Comparison of ENCODE assay signal across 10 cellular contexts in the genomic region with DNA sequence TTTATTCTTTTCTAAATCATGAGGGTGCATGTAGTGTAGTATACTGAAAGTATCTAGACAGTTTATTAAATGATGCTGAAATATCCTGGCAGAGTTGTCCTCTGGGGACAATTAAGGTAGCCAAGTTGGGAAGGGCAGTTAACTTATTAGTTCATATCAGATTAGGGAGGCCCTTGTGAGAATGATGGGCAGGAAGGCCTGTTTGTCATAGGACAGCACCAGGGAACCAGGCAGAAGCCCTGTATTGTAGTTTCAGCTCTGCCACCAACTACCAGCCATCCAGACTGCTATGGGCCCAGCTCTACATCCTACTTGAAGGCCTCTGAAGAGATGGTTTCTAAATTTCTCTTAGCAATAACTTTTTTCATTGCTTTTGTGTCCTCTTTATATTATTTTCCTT. TPM values are rescaled to one million over a fixed set of nuclear protein-coding genes. Genes with fewer than 3 reads are reported as not detected.
DNase-seq lines count a peak whose midpoint lies in the region; ATAC-seq, FAIRE-seq and TF ChIP-seq lines count a peak whose summit lies in the region.
"Had no signal": no experiment of that assay in that cellular context is flagged by ENCODE, and none has a peak within 500 bp of the region (broad histone marks: within the 10 kb centered on the region; RNA-seq: fewer than 3 reads in every experiment).

No MANE protein-coding gene starts in this region.

- in situ Hi-C loops in K562 (cut with MboI) = no loop called here

- H3K79me2 ChIP-seq in K562 (ENCODE audit: control insufficient read depth, insufficient read depth, low read length) = peaks cover 90% of the 10 kb centered on the region

- H3K27ac Mint-ChIP-seq in CD14-positive monocyte (peak overlapping the region in 5 of 7 donors; percentile 11 to 73 (median 48)), IgD-negative memory B cell (peak overlapping the region in 1 of 3 donors; percentile 33), nephron (peak overlapping the region in 2 of 3 experiments; percentile 11 to 17)

- H3K9me3 Mint-ChIP-seq in CD14-positive monocyte = no peaks in the 10 kb centered on the region
- no peaks in the 10 kb centered on the region for H3K9me3 Mint-ChIP-seq in IgD-negative memory B cell
- H3K9me3 Mint-ChIP-seq in nephron = no peaks in the 10 kb centered on the region

- TF ChIP-seq EP300 in K562 (IDR thresholded peaks at IDR 0.05; ENCODE audit: low read length) (no peak), ovary (IDR thresholded peaks at IDR 0.05) (no peak)

- ATAC-seq in K562 (no peak), GM18498 (IDR thresholded peaks at IDR 0.05; ENCODE audit: unreplicated experiment) (no peak), sciatic nerve (no peak)

- TF ChIP-seq CTCF in CD14-positive monocyte (IDR thresholded peaks at IDR 0.05) (no peak), K562 (IDR thresholded peaks at IDR 0.05 in 2 of 3, conservative IDR thresholded peaks at IDR 0.05 in 1 of 3; ENCODE audit: insufficient read depth in 2 of 3, low read depth in 1 of 3, low read length in 3 of 3) (no peak), nephron (IDR thresholded peaks at IDR 0.05; ENCODE audit: unreplicated experiment in 3 of 3) (no peak), ovary (IDR thresholded peaks at IDR 0.05) (no peak)

- H3K9me3 ChIP-seq in K562 (replicated peaks; ENCODE audit: control insufficient read depth, insufficient read depth, low read depth, low read length) (no peaks in the 10 kb centered on the region), ovary (no peaks in the 10 kb centered on the region)

- peaks cover 56% of the 10 kb centered on the region for H3K4me1 Mint-ChIP-seq in CD14-positive monocyte
- peaks cover 39 to 55% (median 55%) of the 10 kb centered on the region in 3 donors for H3K4me1 Mint-ChIP-seq in IgD-negative memory B cell
- H3K4me1 Mint-ChIP-seq in nephron = peaks cover 72% of the 10 kb centered on the region

- H3K36me3 ChIP-seq in K562 (ENCODE audit: control insufficient read depth, insufficient read depth, low read length) (peaks cover 77% of the 10 kb centered on the region), ovary (no peaks in the 10 kb centered on the region)

- H3K9ac ChIP-seq in K562 (ENCODE audit: insufficient read depth in 1 of 2, low read depth in 2 of 2, low read length in 2 of 2) = peak overlapping the region; percentile 72 to 89; a peak in 3 of 4 replicates

- no peak overlapping the region; the same call in 2 of the 3 replicates for H3K27ac ChIP-seq in K562 (ENCODE audit: extremely low read depth, low read depth, low read length)
- H3K27ac ChIP-seq in ovary = no peak overlapping the region

- H3K27me3 Mint-ChIP-seq in CD14-positive monocyte (ENCODE audit: low read depth in 3 of 3) = no peaks in the 10 kb centered on the region
- H3K27me3 Mint-ChIP-seq in IgD-negative memory B cell = no peaks in the 10 kb centered on the region
- H3K27me3 Mint-ChIP-seq in nephron (ENCODE audit: low read depth) = no peaks in the 10 kb centered on the region

- intact Hi-C loops in CD14-positive monocyte (cut with micrococcal nuclease) = loop anchor here in 1 of 2 donors (10.0 kb wide), 2 partner anchors 228 to 258 kb away; no protein-coding TSS in a partner anchor
- intact Hi-C loops in K562 (cut with micrococcal nuclease) = loop anchor here (5.0 kb wide), 1 partner anchor 134 kb away; no protein-coding TSS in a partner anchor
- intact Hi-C loops in ovary (cut with DNase I) = loop anchor here in 1 of 4 donors (10.0 kb wide), 1 partner anchor 82 kb away; no protein-coding TSS in a partner anchor
- intact Hi-C loops in sciatic nerve (cut with DNase I) = no loop called here

- H3K4me3 ChIP-seq in K562 (peak overlapping the region; percentile 90; the same call in 1 of the 2 replicates), ovary (no peak overlapping the region)

- TF ChIP-seq POLR2A in K562 (conservative IDR thresholded peaks at IDR 0.05) = no peak
- TF ChIP-seq POLR2A in ovary (IDR thresholded peaks at IDR 0.05) = no peak

- peaks cover 16 to 40% of the 10 kb centered on the region in 2 experiments for H3K4me1 ChIP-seq in K562 (replicated peaks in 1 of 2; ENCODE audit: control insufficient read depth in 2 of 2, insufficient read depth in 2 of 2, low read length in 2 of 2)
- peaks cover 5% of the 10 kb centered on the region for H3K4me1 ChIP-seq in ovary (ENCODE audit: insufficient read depth)

- H3K4me3 Mint-ChIP-seq in CD14-positive monocyte (peak overlapping the region in 1 of 2 donors; percentile 4), IgD-negative memory B cell (peak overlapping the region in 3 of 4 donors; percentile 37 to 80 (median 46)), nephron (peak overlapping the region; percentile 15 to 39 (median 37))

- peak overlapping the region; percentile 93 for H3K4me2 ChIP-seq in K562 (ENCODE audit: insufficient read depth, low read length)

- H3K36me3 Mint-ChIP-seq in CD14-positive monocyte (peaks cover 39 to 41% of the 10 kb centered on the region in 2 donors), IgD-negative memory B cell (peaks cover 5% of the 10 kb centered on the region), nephron (ENCODE audit: low read depth) (peaks cover 24% of the 10 kb centered on the region)

- no peak for DNase-seq in CD14-positive monocyte (ENCODE audit: low spot score)
- DNase-seq in K562 (ENCODE audit: extremely low read depth in 1 of 4, low spot score in 3 of 4) = peak in 1 of 4 experiments; percentile 37
- DNase-seq in ovary = no peak
- DNase-seq in NCI-H2081 treated with DMSO at 0.1 percent for 48 hours (lab: John Stamatoyannopoulos, UW) = no peak
- DNase-seq in sciatic nerve (ENCODE audit: low spot score) = no peak
- DNase-seq: GDM1, NCI-H187 treated with DMSO at 0.1 percent for 48 hours had no signal

- no peak overlapping the region for H2AFZ ChIP-seq in K562 (ENCODE audit: low read depth, low read length)

- H3K9me1 ChIP-seq in K562 (ENCODE audit: control insufficient read depth, insufficient read depth, low read length) = peaks cover 6% of the 10 kb centered on the region

- CTCF ChIA-PET in K562 (lab: Yijun Ruan, JAX; ENCODE audit: low intra/inter-chr PET ratio) = no interaction called here

- no peak for FAIRE-seq in K562 (lab: Jason Lieb, UNC)

- POLR2A ChIA-PET in K562 (lab: Yijun Ruan, JAX) = interaction anchor here (0.5 to 10.6 kb wide), 14 partner anchors 14 to 1100 kb away, joined by 3 to 186 read pairs (median 4); no protein-coding TSS in a partner anchor

- peaks cover 61% of the 10 kb centered on the region for H4K20me1 ChIP-seq in K562 (replicated peaks; ENCODE audit: control insufficient read depth, insufficient read depth, low read length)

- H3K27me3 ChIP-seq in K562 (ENCODE audit: control insufficient read depth in 2 of 2, insufficient read depth in 2 of 2, low read length in 2 of 2) = no peaks in the 10 kb centered on the region
- H3K27me3 ChIP-seq in ovary = no peaks in the 10 kb centered on the region

- BruUV-seq in K562 (replicated peaks; lab: Mats Ljungman, UMichigan) = no TSS peak

- no peak for TF ChIP-seq RAD21 in K562 (CRISPR knock-in tag; conservative IDR thresholded peaks at IDR 0.05 in 1 of 2, IDR thresholded peaks at IDR 0.05 in 1 of 2)

TF ChIP-seq in K562, 482 proteins besides CTCF, POLR2A, EP300 and RAD21 (continues in another document):
- TF ChIP-seq RBFOX2 (IDR thresholded peaks at IDR 0.05; ENCODE audit: low read depth, low read length) = peak; percentile 18; the same call in 1 of the 2 replicates
- TF ChIP-seq, protein P1, sequence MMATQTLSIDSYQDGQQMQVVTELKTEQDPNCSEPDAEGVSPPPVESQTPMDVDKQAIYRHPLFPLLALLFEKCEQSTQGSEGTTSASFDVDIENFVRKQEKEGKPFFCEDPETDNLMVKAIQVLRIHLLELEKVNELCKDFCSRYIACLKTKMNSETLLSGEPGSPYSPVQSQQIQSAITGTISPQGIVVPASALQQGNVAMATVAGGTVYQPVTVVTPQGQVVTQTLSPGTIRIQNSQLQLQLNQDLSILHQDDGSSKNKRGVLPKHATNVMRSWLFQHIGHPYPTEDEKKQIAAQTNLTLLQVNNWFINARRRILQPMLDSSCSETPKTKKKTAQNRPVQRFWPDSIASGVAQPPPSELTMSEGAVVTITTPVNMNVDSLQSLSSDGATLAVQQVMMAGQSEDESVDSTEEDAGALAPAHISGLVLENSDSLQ (IDR thresholded peaks at IDR 0.05) = peak; percentile 72
- TF ChIP-seq TGIF2 (CRISPR knock-in tag; IDR thresholded peaks at IDR 0.05) = no peak
- TF ChIP-seq OTX1 (CRISPR knock-in tag; IDR thresholded peaks at IDR 0.05) = no peak

RNA-seq across cellular contexts. Expression of a gene that starts 4.0 kb away (rescaled TPM):
- polyA plus RNA-seq in CD14-positive monocyte = 10 to 100 TPM; 19.9 to 28.0 TPM
- 117 TPM for polyA plus RNA-seq in IgD-negative memory B cell
- total RNA-seq in K562 (2011; cell fraction: chromatin; rRNA removed; ENCODE audit: low replicate concordance) = 54.7 and 71.0 TPM in 2 replicates
- total RNA-seq in K562 (2011; cell fraction: nucleolus; rRNA removed) = 35.4 TPM in 2 replicates
- total RNA-seq in K562 (2011; cell fraction: nucleoplasm; rRNA removed) = 46.5 and 66.0 TPM in 2 replicates
- 31.1 and 31.5 TPM in 2 replicates for total RNA-seq in K562 (2014; rRNA removed)
- 27.2 and 29.2 TPM in 2 replicates for total RNA-seq in K562 (2014; rRNA removed; fragmentation: Illumina TruSeq; extraction: Trizol)
- 37.8 and 43.5 TPM in 2 replicates for total RNA-seq in K562 (2015; rRNA removed; fragmentation: Illumina TruSeq; extraction: Trizol)
- total RNA-seq in K562 (2021) = 32.5 and 34.4 TPM in 2 replicates
- 41.9 and 46.1 TPM in 2 replicates for polyA plus RNA-seq in K562 (2011; rRNA removed)
- polyA plus RNA-seq in K562 (2011; cell fraction: cytosol; rRNA removed) = 21.3 and 30.8 TPM in 2 replicates
- 66.4 and 72.9 TPM in 2 replicates for polyA plus RNA-seq in K562 (2011; cell fraction: nucleus; rRNA removed)
- polyA plus RNA-seq in K562 (2012) = 31.8 and 37.9 TPM in 2 replicates
- 27.1 and 29.8 TPM in 2 replicates for polyA plus RNA-seq in K562 (2014; fragmentation: Illumina TruSeq; extraction: Trizol)
- 10 to 100 TPM; 10.8 to 12.9 TPM for polyA plus RNA-seq in K562 (2014; fragmentation: Nextera tagmentation; extraction: Ambion mirVana)
- polyA plus RNA-seq in K562 (2014; rRNA removed) = 33.4 and 37.1 TPM in 2 replicates
- polyA minus RNA-seq in K562 (2011; rRNA and poly(A)+ RNA removed) = 49.0 and 49.4 TPM in 2 replicates
- polyA minus RNA-seq in K562 (2011; cell fraction: cytosol; rRNA and poly(A)+ RNA removed) = 22.9 and 24.3 TPM in 2 replicates
- polyA minus RNA-seq in K562 (2011; cell fraction: nucleus; rRNA and poly(A)+ RNA removed) = 36.1 and 55.1 TPM in 2 replicates
- 10 to 100 TPM; 11.0 to 45.4 (median 34.3) TPM for total RNA-seq in ovary
- polyA plus RNA-seq in ovary = 10 to 100 TPM; 39.3 to 41.0 TPM
- 36.9 TPM for total RNA-seq in sciatic nerve
